Comparison of ENCODE assay signal across 16 cellular contexts in genomic region chr13:46604226-46604968, GRCh38. TPM values are rescaled to one million over a fixed set of nuclear protein-coding genes. Genes with fewer than 3 reads are reported as not detected.
DNase-seq lines count a peak whose midpoint lies in the region; ATAC-seq and TF ChIP-seq lines count a peak whose summit lies in the region.
"Had no signal": no experiment of that assay in that cellular context is flagged by ENCODE, and none has a peak within 500 bp of the region (broad histone marks: within the 10 kb centered on the region; RNA-seq: fewer than 3 reads in every experiment).

No MANE protein-coding gene starts in this region.

- H3K9ac ChIP-seq in BLaER1 treated with 17β-estradiol and CSF1 and Interleukin-3, amounts not matched to agents 10 nM and 100 nM, result 0 out of 22 replicates have a peak overlapping the region, but pooled peaks of 1 of the 11 experiments have one; percentile 31
- no peak overlapping the region for H3K9ac ChIP-seq in rectal smooth muscle tissue (ENCODE audit: low read length)

- H3K36me3 ChIP-seq in BLaER1 treated with 17β-estradiol and CSF1 and Interleukin-3, amounts not matched to agents 10 nM and 100 nM, result 0 out of 22 replicates have a peak, but pooled peaks cover 0 to 3% (median 0%) of the 10 kb centered on the region in 11 experiments
- H3K36me3 ChIP-seq in hepatocyte (replicated peaks; ENCODE audit: insufficient read depth, low read depth) (no peaks in the 10 kb centered on the region), rectal smooth muscle tissue (ENCODE audit: control insufficient read depth, insufficient read depth, low read length) (no peaks in the 10 kb centered on the region)

- no peak for ATAC-seq in HG03460 (IDR thresholded peaks at IDR 0.05; ENCODE audit: unreplicated experiment)
- ATAC-seq: GM12878 had no signal

- H3K79me2 ChIP-seq in hepatocyte, result peaks cover 91% of the 10 kb centered on the region

- peak overlapping the region in 4 of 11 experiments; percentile 11 to 80 (median 13); a peak in 4 of 22 replicates for H3K27ac ChIP-seq in BLaER1 treated with 17β-estradiol and CSF1 and Interleukin-3, amounts not matched to agents 10 nM and 100 nM
- peak overlapping the region; percentile 88 for H3K27ac ChIP-seq in VCaP
- H3K27ac ChIP-seq in hepatocyte, result peak overlapping the region; percentile 7
- H3K27ac ChIP-seq in rectal smooth muscle tissue (ENCODE audit: low read depth, low read length), result peak overlapping the region; percentile 30

- WGBS in hepatocyte (ENCODE audit: low lambda C conversion rate, missing lambda C conversion rate), result 81% methylated on average over 5 of the region's 5 CpGs

- TF ChIP-seq CTCF in VCaP (conservative IDR thresholded peaks at IDR 0.05) (no peak), hepatocyte (IDR thresholded peaks at IDR 0.05; ENCODE audit: poor library complexity) (no peak)

- H2AFZ ChIP-seq in hepatocyte, result no peak overlapping the region

- no peak overlapping the region for H3K4me3 ChIP-seq in BLaER1 treated with 17β-estradiol and CSF1 and Interleukin-3, amounts not matched to agents 10 nM and 100 nM
- no peak overlapping the region for H3K4me3 ChIP-seq in hepatocyte
- H3K4me3 ChIP-seq in rectal smooth muscle tissue (ENCODE audit: low read length), result no peak overlapping the region
- H3K4me3 ChIP-seq: GM12878 had no signal

- H4K20me1 ChIP-seq in BLaER1 treated with 17β-estradiol and CSF1 and Interleukin-3, amounts not matched to agents 10 nM and 100 nM, result peaks cover 9 to 84% (median 17%) of the 10 kb centered on the region in 11 experiments; a peak in 13 of 22 replicates
- H4K20me1 ChIP-seq in hepatocyte (ENCODE audit: insufficient read depth, poor library complexity, severe bottlenecking), result no peaks in the 10 kb centered on the region

- H3K9me3 ChIP-seq in BLaER1 treated with 17β-estradiol and CSF1 and Interleukin-3, amounts not matched to agents 10 nM and 100 nM (replicated peaks in 1 of 11), result no peaks in the 10 kb centered on the region
- H3K9me3 ChIP-seq in hepatocyte (ENCODE audit: low read depth), result no peaks in the 10 kb centered on the region

- peaks cover 90 to 99% (median 94%) of the 10 kb centered on the region in 10 experiments for H3K4me1 ChIP-seq in BLaER1 treated with 17β-estradiol and CSF1 and Interleukin-3, amounts not matched to agents 10 nM and 100 nM
- H3K4me1 ChIP-seq in hepatocyte (ENCODE audit: insufficient read depth) (peaks cover 49% of the 10 kb centered on the region), rectal smooth muscle tissue (ENCODE audit: control insufficient read depth, insufficient read depth, low read length) (peaks cover 31% of the 10 kb centered on the region)

- peak overlapping the region; percentile 64 to 91 (median 86); a peak in 21 of 22 replicates for H3K4me2 ChIP-seq in BLaER1 treated with 17β-estradiol and CSF1 and Interleukin-3, amounts not matched to agents 10 nM and 100 nM
- H3K4me2 ChIP-seq in hepatocyte, result no peak overlapping the region

- H3K27me3 ChIP-seq in BLaER1 treated with 17β-estradiol and CSF1 and Interleukin-3, amounts not matched to agents 10 nM and 100 nM, result no peaks in the 10 kb centered on the region
- H3K27me3 ChIP-seq in hepatocyte (no peaks in the 10 kb centered on the region), rectal smooth muscle tissue (ENCODE audit: control insufficient read depth, insufficient read depth, low read length) (no peaks in the 10 kb centered on the region)

- DNase-seq in hepatocyte (ENCODE audit: low spot score) (no peak), NCI-H187 treated with DMSO at 0.1 percent for 48 hours (lab: John Stamatoyannopoulos, UW) (no peak), SK-N-DZ (ENCODE audit: low spot score) (no peak), T-helper 1 cell (no peak)
- DNase-seq: activated CD4-positive, alpha-beta T cell treated with anti-CD3 and anti-CD28 coated beads, Interleukin-2, amount 10 ng/mL, durations not matched to agents 24 days and 14 days; activated naive CD4-positive, alpha-beta T cell treated with anti-CD3 and anti-CD28 coated beads, Interleukin-2, amount 10 ng/mL, durations not matched to agents 7 days and 5 days; GOT3; NCI-H446 treated with DMSO at 0.1 percent for 48 hours; SIG-M5; stimulated activated naive CD4-positive, alpha-beta T cell; T-helper 9 cell had no signal

- H3K9me2 ChIP-seq in hepatocyte (replicated peaks; ENCODE audit: insufficient read depth), result no peaks in the 10 kb centered on the region

RNA-seq across cellular contexts. Expression of gene LRCH1, which starts 51.4 kb away (rescaled TPM):
- total RNA-seq in hepatocyte, result 14.1 and 16.3 TPM in 2 replicates
- 5.0 and 5.7 TPM in 2 replicates for polyA plus RNA-seq in hepatocyte
- polyA plus RNA-seq in SK-N-DZ (2014; cell fraction: cytosol; rRNA removed), result 3.9 and 4.9 TPM in 2 replicates
- 3.6 and 6.9 TPM in 2 replicates for polyA plus RNA-seq in SK-N-DZ (2014; cell fraction: nucleus; rRNA removed)
